Comparison of ENCODE assay signal across 1 cellular context in the genomic region with DNA sequence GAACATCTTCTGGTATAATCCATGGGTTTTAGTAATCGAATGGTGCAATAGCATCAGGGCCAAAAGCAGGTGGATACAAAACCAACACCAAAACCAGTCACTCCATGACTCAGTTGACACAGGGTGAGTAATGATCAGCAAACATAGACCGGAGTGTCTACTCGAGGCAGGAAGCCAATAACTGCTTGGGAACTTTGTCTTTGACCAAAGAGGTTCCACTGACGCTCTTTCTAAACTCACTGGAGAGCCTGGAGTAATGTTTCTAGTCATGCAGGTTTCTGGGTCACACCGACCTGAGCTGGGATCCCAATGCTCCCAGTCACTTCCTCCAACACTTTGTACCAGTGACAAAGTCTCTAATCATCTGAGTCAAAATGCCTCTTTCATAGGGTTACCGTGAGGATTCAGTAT.
TF ChIP-seq lines count a peak whose summit lies in the region.

No MANE protein-coding gene starts in this region.

TF ChIP-seq in GM12878, 131 proteins besides CTCF, POLR2A, EP300 and RAD21 (continued from another document and continues in another):
- TF ChIP-seq, protein P1, sequence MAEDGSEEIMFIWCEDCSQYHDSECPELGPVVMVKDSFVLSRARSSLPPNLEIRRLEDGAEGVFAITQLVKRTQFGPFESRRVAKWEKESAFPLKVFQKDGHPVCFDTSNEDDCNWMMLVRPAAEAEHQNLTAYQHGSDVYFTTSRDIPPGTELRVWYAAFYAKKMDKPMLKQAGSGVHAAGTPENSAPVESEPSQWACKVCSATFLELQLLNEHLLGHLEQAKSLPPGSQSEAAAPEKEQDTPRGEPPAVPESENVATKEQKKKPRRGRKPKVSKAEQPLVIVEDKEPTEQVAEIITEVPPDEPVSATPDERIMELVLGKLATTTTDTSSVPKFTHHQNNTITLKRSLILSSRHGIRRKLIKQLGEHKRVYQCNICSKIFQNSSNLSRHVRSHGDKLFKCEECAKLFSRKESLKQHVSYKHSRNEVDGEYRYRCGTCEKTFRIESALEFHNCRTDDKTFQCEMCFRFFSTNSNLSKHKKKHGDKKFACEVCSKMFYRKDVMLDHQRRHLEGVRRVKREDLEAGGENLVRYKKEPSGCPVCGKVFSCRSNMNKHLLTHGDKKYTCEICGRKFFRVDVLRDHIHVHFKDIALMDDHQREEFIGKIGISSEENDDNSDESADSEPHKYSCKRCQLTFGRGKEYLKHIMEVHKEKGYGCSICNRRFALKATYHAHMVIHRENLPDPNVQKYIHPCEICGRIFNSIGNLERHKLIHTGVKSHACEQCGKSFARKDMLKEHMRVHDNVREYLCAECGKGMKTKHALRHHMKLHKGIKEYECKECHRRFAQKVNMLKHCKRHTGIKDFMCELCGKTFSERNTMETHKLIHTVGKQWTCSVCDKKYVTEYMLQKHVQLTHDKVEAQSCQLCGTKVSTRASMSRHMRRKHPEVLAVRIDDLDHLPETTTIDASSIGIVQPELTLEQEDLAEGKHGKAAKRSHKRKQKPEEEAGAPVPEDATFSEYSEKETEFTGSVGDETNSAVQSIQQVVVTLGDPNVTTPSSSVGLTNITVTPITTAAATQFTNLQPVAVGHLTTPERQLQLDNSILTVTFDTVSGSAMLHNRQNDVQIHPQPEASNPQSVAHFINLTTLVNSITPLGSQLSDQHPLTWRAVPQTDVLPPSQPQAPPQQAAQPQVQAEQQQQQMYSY (CRISPR knock-in tag; IDR thresholded peaks at IDR 0.05) = no peak
- TF ChIP-seq, protein P2, sequence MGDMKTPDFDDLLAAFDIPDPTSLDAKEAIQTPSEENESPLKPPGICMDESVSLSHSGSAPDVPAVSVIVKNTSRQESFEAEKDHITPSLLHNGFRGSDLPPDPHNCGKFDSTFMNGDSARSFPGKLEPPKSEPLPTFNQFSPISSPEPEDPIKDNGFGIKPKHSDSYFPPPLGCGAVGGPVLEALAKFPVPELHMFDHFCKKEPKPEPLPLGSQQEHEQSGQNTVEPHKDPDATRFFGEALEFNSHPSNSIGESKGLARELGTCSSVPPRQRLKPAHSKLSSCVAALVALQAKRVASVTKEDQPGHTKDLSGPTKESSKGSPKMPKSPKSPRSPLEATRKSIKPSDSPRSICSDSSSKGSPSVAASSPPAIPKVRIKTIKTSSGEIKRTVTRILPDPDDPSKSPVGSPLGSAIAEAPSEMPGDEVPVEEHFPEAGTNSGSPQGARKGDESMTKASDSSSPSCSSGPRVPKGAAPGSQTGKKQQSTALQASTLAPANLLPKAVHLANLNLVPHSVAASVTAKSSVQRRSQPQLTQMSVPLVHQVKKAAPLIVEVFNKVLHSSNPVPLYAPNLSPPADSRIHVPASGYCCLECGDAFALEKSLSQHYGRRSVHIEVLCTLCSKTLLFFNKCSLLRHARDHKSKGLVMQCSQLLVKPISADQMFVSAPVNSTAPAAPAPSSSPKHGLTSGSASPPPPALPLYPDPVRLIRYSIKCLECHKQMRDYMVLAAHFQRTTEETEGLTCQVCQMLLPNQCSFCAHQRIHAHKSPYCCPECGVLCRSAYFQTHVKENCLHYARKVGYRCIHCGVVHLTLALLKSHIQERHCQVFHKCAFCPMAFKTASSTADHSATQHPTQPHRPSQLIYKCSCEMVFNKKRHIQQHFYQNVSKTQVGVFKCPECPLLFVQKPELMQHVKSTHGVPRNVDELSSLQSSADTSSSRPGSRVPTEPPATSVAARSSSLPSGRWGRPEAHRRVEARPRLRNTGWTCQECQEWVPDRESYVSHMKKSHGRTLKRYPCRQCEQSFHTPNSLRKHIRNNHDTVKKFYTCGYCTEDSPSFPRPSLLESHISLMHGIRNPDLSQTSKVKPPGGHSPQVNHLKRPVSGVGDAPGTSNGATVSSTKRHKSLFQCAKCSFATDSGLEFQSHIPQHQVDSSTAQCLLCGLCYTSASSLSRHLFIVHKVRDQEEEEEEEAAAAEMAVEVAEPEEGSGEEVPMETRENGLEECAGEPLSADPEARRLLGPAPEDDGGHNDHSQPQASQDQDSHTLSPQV (IDR thresholded peaks at IDR 0.05) = no peak
- TF ChIP-seq POU2F2 (IDR thresholded peaks at IDR 0.05; ENCODE audit: borderline replicate concordance, low read depth, low read length) (no peak), TARDBP (IDR thresholded peaks at IDR 0.05; ENCODE audit: borderline replicate concordance) (no peak), PAX8 (IDR thresholded peaks at IDR 0.05) (no peak), CHD1 (IDR thresholded peaks at IDR 0.05; ENCODE audit: low read depth, low read length) (no peak), ZNF622 (IDR thresholded peaks at IDR 0.05) (no peak), FOS (IDR thresholded peaks at IDR 0.05; ENCODE audit: borderline replicate concordance, extremely low read depth, insufficient read length) (no peak), SRF (IDR thresholded peaks at IDR 0.05; ENCODE audit: low read depth in 2 of 2, low read length in 2 of 2) (no peak), PAX5 (IDR thresholded peaks at IDR 0.05; ENCODE audit: borderline replicate concordance, low read depth, low read length) (peak; percentile 40; the same call in 1 of the 2 replicates), NR2C2 (IDR thresholded peaks at IDR 0.05; ENCODE audit: borderline replicate concordance, control insufficient read depth, insufficient read length, low read depth) (no peak), MXI1 (IDR thresholded peaks at IDR 0.05; ENCODE audit: low read depth, low read length) (no peak), RCOR1 (conservative IDR thresholded peaks at IDR 0.05; ENCODE audit: low read depth, low read length) (no peak), CREM (IDR thresholded peaks at IDR 0.05; ENCODE audit: low read depth) (peak; percentile 56; the same call in 1 of the 2 replicates), CHD4 (IDR thresholded peaks at IDR 0.05) (no peak), YY1 (IDR thresholded peaks at IDR 0.05; ENCODE audit: low read depth, low read length) (no peak)
- TF ChIP-seq, protein P3, sequence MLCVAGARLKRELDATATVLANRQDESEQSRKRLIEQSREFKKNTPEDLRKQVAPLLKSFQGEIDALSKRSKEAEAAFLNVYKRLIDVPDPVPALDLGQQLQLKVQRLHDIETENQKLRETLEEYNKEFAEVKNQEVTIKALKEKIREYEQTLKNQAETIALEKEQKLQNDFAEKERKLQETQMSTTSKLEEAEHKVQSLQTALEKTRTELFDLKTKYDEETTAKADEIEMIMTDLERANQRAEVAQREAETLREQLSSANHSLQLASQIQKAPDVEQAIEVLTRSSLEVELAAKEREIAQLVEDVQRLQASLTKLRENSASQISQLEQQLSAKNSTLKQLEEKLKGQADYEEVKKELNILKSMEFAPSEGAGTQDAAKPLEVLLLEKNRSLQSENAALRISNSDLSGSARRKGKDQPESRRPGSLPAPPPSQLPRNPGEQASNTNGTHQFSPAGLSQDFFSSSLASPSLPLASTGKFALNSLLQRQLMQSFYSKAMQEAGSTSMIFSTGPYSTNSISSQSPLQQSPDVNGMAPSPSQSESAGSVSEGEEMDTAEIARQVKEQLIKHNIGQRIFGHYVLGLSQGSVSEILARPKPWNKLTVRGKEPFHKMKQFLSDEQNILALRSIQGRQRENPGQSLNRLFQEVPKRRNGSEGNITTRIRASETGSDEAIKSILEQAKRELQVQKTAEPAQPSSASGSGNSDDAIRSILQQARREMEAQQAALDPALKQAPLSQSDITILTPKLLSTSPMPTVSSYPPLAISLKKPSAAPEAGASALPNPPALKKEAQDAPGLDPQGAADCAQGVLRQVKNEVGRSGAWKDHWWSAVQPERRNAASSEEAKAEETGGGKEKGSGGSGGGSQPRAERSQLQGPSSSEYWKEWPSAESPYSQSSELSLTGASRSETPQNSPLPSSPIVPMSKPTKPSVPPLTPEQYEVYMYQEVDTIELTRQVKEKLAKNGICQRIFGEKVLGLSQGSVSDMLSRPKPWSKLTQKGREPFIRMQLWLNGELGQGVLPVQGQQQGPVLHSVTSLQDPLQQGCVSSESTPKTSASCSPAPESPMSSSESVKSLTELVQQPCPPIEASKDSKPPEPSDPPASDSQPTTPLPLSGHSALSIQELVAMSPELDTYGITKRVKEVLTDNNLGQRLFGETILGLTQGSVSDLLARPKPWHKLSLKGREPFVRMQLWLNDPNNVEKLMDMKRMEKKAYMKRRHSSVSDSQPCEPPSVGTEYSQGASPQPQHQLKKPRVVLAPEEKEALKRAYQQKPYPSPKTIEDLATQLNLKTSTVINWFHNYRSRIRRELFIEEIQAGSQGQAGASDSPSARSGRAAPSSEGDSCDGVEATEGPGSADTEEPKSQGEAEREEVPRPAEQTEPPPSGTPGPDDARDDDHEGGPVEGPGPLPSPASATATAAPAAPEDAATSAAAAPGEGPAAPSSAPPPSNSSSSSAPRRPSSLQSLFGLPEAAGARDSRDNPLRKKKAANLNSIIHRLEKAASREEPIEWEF (IDR thresholded peaks at IDR 0.05; ENCODE audit: insufficient replicate concordance, low read depth, low read length) = no peak
- TF ChIP-seq, protein P4, sequence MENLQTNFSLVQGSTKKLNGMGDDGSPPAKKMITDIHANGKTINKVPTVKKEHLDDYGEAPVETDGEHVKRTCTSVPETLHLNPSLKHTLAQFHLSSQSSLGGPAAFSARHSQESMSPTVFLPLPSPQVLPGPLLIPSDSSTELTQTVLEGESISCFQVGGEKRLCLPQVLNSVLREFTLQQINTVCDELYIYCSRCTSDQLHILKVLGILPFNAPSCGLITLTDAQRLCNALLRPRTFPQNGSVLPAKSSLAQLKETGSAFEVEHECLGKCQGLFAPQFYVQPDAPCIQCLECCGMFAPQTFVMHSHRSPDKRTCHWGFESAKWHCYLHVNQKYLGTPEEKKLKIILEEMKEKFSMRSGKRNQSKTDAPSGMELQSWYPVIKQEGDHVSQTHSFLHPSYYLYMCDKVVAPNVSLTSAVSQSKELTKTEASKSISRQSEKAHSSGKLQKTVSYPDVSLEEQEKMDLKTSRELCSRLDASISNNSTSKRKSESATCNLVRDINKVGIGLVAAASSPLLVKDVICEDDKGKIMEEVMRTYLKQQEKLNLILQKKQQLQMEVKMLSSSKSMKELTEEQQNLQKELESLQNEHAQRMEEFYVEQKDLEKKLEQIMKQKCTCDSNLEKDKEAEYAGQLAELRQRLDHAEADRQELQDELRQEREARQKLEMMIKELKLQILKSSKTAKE (IDR thresholded peaks at IDR 0.05; ENCODE audit: low read depth, poor library complexity, severe bottlenecking) = no peak
- TF ChIP-seq, protein P5, sequence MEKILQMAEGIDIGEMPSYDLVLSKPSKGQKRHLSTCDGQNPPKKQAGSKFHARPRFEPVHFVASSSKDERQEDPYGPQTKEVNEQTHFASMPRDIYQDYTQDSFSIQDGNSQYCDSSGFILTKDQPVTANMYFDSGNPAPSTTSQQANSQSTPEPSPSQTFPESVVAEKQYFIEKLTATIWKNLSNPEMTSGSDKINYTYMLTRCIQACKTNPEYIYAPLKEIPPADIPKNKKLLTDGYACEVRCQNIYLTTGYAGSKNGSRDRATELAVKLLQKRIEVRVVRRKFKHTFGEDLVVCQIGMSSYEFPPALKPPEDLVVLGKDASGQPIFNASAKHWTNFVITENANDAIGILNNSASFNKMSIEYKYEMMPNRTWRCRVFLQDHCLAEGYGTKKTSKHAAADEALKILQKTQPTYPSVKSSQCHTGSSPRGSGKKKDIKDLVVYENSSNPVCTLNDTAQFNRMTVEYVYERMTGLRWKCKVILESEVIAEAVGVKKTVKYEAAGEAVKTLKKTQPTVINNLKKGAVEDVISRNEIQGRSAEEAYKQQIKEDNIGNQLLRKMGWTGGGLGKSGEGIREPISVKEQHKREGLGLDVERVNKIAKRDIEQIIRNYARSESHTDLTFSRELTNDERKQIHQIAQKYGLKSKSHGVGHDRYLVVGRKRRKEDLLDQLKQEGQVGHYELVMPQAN (conservative IDR thresholded peaks at IDR 0.05) = no peak
- TF ChIP-seq, protein P6, sequence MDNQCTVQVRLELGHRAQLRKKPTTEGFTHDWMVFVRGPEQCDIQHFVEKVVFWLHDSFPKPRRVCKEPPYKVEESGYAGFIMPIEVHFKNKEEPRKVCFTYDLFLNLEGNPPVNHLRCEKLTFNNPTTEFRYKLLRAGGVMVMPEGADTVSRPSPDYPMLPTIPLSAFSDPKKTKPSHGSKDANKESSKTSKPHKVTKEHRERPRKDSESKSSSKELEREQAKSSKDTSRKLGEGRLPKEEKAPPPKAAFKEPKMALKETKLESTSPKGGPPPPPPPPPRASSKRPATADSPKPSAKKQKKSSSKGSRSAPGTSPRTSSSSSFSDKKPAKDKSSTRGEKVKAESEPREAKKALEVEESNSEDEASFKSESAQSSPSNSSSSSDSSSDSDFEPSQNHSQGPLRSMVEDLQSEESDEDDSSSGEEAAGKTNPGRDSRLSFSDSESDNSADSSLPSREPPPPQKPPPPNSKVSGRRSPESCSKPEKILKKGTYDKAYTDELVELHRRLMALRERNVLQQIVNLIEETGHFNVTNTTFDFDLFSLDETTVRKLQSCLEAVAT (IDR thresholded peaks at IDR 0.05) = no peak
- TF ChIP-seq, protein P7, sequence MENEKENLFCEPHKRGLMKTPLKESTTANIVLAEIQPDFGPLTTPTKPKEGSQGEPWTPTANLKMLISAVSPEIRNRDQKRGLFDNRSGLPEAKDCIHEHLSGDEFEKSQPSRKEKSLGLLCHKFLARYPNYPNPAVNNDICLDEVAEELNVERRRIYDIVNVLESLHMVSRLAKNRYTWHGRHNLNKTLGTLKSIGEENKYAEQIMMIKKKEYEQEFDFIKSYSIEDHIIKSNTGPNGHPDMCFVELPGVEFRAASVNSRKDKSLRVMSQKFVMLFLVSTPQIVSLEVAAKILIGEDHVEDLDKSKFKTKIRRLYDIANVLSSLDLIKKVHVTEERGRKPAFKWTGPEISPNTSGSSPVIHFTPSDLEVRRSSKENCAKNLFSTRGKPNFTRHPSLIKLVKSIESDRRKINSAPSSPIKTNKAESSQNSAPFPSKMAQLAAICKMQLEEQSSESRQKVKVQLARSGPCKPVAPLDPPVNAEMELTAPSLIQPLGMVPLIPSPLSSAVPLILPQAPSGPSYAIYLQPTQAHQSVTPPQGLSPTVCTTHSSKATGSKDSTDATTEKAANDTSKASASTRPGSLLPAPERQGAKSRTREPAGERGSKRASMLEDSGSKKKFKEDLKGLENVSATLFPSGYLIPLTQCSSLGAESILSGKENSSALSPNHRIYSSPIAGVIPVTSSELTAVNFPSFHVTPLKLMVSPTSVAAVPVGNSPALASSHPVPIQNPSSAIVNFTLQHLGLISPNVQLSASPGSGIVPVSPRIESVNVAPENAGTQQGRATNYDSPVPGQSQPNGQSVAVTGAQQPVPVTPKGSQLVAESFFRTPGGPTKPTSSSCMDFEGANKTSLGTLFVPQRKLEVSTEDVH (IDR thresholded peaks at IDR 0.05; ENCODE audit: low read depth, partially characterized antibody) = no peak
- TF ChIP-seq, protein P8, sequence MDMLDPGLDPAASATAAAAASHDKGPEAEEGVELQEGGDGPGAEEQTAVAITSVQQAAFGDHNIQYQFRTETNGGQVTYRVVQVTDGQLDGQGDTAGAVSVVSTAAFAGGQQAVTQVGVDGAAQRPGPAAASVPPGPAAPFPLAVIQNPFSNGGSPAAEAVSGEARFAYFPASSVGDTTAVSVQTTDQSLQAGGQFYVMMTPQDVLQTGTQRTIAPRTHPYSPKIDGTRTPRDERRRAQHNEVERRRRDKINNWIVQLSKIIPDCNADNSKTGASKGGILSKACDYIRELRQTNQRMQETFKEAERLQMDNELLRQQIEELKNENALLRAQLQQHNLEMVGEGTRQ (IDR thresholded peaks at IDR 0.05; ENCODE audit: borderline replicate concordance, low read depth, low read length) = no peak
- TF ChIP-seq, protein P9, sequence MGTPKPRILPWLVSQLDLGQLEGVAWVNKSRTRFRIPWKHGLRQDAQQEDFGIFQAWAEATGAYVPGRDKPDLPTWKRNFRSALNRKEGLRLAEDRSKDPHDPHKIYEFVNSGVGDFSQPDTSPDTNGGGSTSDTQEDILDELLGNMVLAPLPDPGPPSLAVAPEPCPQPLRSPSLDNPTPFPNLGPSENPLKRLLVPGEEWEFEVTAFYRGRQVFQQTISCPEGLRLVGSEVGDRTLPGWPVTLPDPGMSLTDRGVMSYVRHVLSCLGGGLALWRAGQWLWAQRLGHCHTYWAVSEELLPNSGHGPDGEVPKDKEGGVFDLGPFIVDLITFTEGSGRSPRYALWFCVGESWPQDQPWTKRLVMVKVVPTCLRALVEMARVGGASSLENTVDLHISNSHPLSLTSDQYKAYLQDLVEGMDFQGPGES (IDR thresholded peaks at IDR 0.05) = no peak
